In genomic region chr12:96120359-96121100, GRCh38 we compare ENCODE assay signal across 8 cellular contexts.
DNase-seq lines count a peak whose midpoint lies in the region; ATAC-seq lines count a peak whose summit lies in the region.
"Had no signal": no experiment of that assay in that cellular context is flagged by ENCODE, and none has a peak within 500 bp of the region (broad histone marks: within the 10 kb centered on the region; RNA-seq: fewer than 3 reads in every experiment).

No MANE protein-coding gene starts in this region.

- no peaks in the 10 kb centered on the region for H3K9me3 ChIP-seq in SJSA1 (replicated peaks)

- H3K36me3 Mint-ChIP-seq in naive B cell: no peaks in the 10 kb centered on the region

- ATAC-seq in GM19025 (IDR thresholded peaks at IDR 0.05; ENCODE audit: low read depth, unreplicated experiment) (peak; percentile 28), HG02938 (IDR thresholded peaks at IDR 0.05; ENCODE audit: unreplicated experiment) (peak; percentile 94), naive B cell (ENCODE audit: low read depth in 2 of 2) (peak; percentile 93 to 96)

- no peaks in the 10 kb centered on the region for H3K27me3 ChIP-seq in SJSA1 (replicated peaks)

- H3K27ac Mint-ChIP-seq in naive B cell: peak overlapping the region in 3 of 6 donors; percentile 44 to 71 (median 64)

- no peaks in the 10 kb centered on the region for H3K9me3 Mint-ChIP-seq in naive B cell

- H3K4me1 ChIP-seq in SJSA1 (replicated peaks): peaks cover 14% of the 10 kb centered on the region

- DNase-seq in SJSA1 (ENCODE audit: low read depth in 1 of 2, low spot score in 2 of 2) (peak; percentile 81 to 92), naive B cell (peak; percentile 31), COR-L47 (lab: John Stamatoyannopoulos, UW) (no peak), NCI-H1436 (lab: John Stamatoyannopoulos, UW) (no peak), kidney tubule cell (ENCODE audit: low spot score) (no peak)

- peak overlapping the region; percentile 35 for H3K27ac ChIP-seq in SJSA1
- H3K27ac ChIP-seq: SK-N-MC had no signal

- H3K4me3 Mint-ChIP-seq in naive B cell: peak overlapping the region in 3 of 8 donors; percentile 21 to 64 (median 55)

- H3K36me3 ChIP-seq in SJSA1: no peaks in the 10 kb centered on the region

- no peak overlapping the region for H3K4me3 ChIP-seq in SJSA1
- H3K4me3 ChIP-seq: SK-N-MC had no signal

- H3K4me1 Mint-ChIP-seq in naive B cell: peaks cover 15 to 20% (median 19%) of the 10 kb centered on the region in 3 donors

- peaks cover 0 to 3% (median 0%) of the 10 kb centered on the region in 3 donors for H3K27me3 Mint-ChIP-seq in naive B cell

Comparison
In these comparisons a context has a peak if more than half of its experiments do, and no peak if none do; other contexts are left out.
1. ATAC-seq: peak in every context shown above with its lines; median percentile 94 in naive B cell; 94 in HG02938; 28 in GM19025.
2. DNase-seq: peak in SJSA1 (2 of 2) and naive B cell (single experiment); none in COR-L47 (single experiment), NCI-H1436 (single experiment) and kidney tubule cell (single experiment).